In genomic region chr9:76677481-76678055, GRCh38 we compare ENCODE assay signal across 1 cellular context.
TF ChIP-seq lines count a peak whose summit lies in the region.

No MANE protein-coding gene starts in this region.

TF ChIP-seq in GM23338, 12 proteins besides CTCF, POLR2A, EP300 and RAD21 (continued from another document):
- TF ChIP-seq EZH2 (IDR thresholded peaks at IDR 0.05; ENCODE audit: low read depth, unreplicated experiment) (no peak), ZNF114 (CRISPR knock-in tag; IDR thresholded peaks at IDR 0.05) (no peak), CREB1 (CRISPR knock-in tag; IDR thresholded peaks at IDR 0.05; ENCODE audit: low read depth) (no peak), NANOG (IDR thresholded peaks at IDR 0.05; ENCODE audit: borderline replicate concordance) (no peak), ZNF331 (CRISPR knock-in tag; IDR thresholded peaks at IDR 0.05; ENCODE audit: low read depth) (no peak), EZH2phosphoT487 (IDR thresholded peaks at IDR 0.05; ENCODE audit: unreplicated experiment) (no peak), POLR2AphosphoS5 (IDR thresholded peaks at IDR 0.05; ENCODE audit: low read depth) (no peak), ETS1 (IDR thresholded peaks at IDR 0.05) (no peak)
